Comparison of ENCODE assay signal across 11 cellular contexts in genomic region chr6:331622-332521, GRCh38. TPM values are rescaled to one million over a fixed set of nuclear protein-coding genes. Genes with fewer than 3 reads are reported as not detected.
DNase-seq lines count a peak whose midpoint lies in the region; ATAC-seq, FAIRE-seq and TF ChIP-seq lines count a peak whose summit lies in the region.
"Had no signal": no experiment of that assay in that cellular context is flagged by ENCODE, and none has a peak within 500 bp of the region (broad histone marks: within the 10 kb centered on the region; RNA-seq: fewer than 3 reads in every experiment).

No MANE protein-coding gene starts in this region.

- peak; percentile 59 for ATAC-seq in GM19438 (IDR thresholded peaks at IDR 0.05; ENCODE audit: low read depth, unreplicated experiment)
- peak; percentile 28 for ATAC-seq in HG03039 (IDR thresholded peaks at IDR 0.05; ENCODE audit: unreplicated experiment)
- ATAC-seq: Panc1 had no signal

- FAIRE-seq in GM12891 (lab: Jason Lieb, UNC) = peak; percentile 85

- DNase-seq in GM12891 (ENCODE audit: insufficient read length, low spot score) (no peak), globus pallidus (ENCODE audit: low spot score) (peak; percentile 44), DMS53 (lab: John Stamatoyannopoulos, UW) (no peak), cerebellar nuclear complex (lab: John Stamatoyannopoulos, UW) (no peak), NCI-H1092 (lab: John Stamatoyannopoulos, UW) (no peak), HUDEP-2 (lab: John Stamatoyannopoulos, UW; ENCODE audit: unreplicated experiment in 76 of 76) (no peak)
- DNase-seq: activated CD8-positive, alpha-beta memory T cell treated with anti-CD3 and anti-CD28 coated beads for 24 hours; Kasumi-1 had no signal

- 0 out of 2 replicates have a peak, but pooled peaks have one; percentile 44 for TF ChIP-seq POLR2A in GM12891 (IDR thresholded peaks at IDR 0.05; ENCODE audit: low read depth, low read length)

TF ChIP-seq in GM12891, 5 proteins besides CTCF, POLR2A, EP300 and RAD21:
- TF ChIP-seq TAF1 (IDR thresholded peaks at IDR 0.05; ENCODE audit: low read depth, low read length) = no peak
- peak; percentile 100 for TF ChIP-seq POU2F2 (IDR thresholded peaks at IDR 0.05; ENCODE audit: low read depth, low read length)
- no peak for TF ChIP-seq PAX5 (IDR thresholded peaks at IDR 0.05; ENCODE audit: insufficient read depth, low read length, severe bottlenecking)
- peak; percentile 57 for TF ChIP-seq POLR2AphosphoS5 (IDR thresholded peaks at IDR 0.05; ENCODE audit: low read depth, low read length)
- TF ChIP-seq SPI1 (IDR thresholded peaks at IDR 0.05; ENCODE audit: low read depth, low read length) = no peak

RNA-seq across cellular contexts. Expression of gene DUSP22, which starts 39.6 kb away (rescaled TPM):
- 90.4 TPM for polyA plus RNA-seq in GM12891 (2012; ENCODE audit: low read depth, missing spikeins)

RNA-seq across cellular contexts. Expression of gene IRF4, which starts 59.7 kb away (rescaled TPM):
- 240 TPM for polyA plus RNA-seq in GM12891 (2012; ENCODE audit: low read depth, missing spikeins)
